1 cellular context compared by ENCODE assay signal in the genomic region with DNA sequence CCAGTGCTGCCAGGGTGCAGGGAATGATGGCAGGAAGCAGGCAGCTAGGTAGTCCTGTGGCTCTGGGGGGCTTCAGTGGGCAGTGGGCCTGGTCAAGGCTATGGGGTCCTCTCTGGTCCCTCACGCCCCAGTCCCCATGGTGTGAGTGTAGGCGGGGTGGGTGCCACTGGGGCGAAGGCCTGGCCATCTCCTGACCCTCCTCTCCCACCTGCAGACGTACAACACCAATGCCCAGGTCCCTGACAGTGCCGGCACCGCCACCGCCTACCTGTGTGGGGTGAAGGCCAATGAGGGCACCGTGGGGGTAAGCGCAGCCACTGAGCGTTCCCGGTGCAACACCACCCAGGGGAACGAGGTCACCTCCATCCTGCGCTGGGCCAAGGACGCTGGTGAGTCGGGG.
TF ChIP-seq lines count a peak whose summit lies in the region.

No MANE protein-coding gene starts in this region.

TF ChIP-seq in IMR-90, 13 proteins besides CTCF, POLR2A, EP300 and RAD21:
- no peak for TF ChIP-seq MAFK (IDR thresholded peaks at IDR 0.05; ENCODE audit: low read depth, low read length)
- no peak for TF ChIP-seq BHLHE40 (IDR thresholded peaks at IDR 0.05; ENCODE audit: low read depth, low read length)
- TF ChIP-seq FOS (IDR thresholded peaks at IDR 0.05; ENCODE audit: low read depth, low read length), result no peak
- no peak for TF ChIP-seq MAZ (IDR thresholded peaks at IDR 0.05; ENCODE audit: borderline replicate concordance, low read depth, low read length)
- no peak for TF ChIP-seq NFE2L2 (IDR thresholded peaks at IDR 0.05; ENCODE audit: low read depth, low read length)
- no peak for TF ChIP-seq SMC3 (IDR thresholded peaks at IDR 0.05; ENCODE audit: low read depth, low read length)
- TF ChIP-seq, protein P1, sequence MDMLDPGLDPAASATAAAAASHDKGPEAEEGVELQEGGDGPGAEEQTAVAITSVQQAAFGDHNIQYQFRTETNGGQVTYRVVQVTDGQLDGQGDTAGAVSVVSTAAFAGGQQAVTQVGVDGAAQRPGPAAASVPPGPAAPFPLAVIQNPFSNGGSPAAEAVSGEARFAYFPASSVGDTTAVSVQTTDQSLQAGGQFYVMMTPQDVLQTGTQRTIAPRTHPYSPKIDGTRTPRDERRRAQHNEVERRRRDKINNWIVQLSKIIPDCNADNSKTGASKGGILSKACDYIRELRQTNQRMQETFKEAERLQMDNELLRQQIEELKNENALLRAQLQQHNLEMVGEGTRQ (IDR thresholded peaks at IDR 0.05; ENCODE audit: low read depth, low read length), result no peak
- TF ChIP-seq, protein P2, sequence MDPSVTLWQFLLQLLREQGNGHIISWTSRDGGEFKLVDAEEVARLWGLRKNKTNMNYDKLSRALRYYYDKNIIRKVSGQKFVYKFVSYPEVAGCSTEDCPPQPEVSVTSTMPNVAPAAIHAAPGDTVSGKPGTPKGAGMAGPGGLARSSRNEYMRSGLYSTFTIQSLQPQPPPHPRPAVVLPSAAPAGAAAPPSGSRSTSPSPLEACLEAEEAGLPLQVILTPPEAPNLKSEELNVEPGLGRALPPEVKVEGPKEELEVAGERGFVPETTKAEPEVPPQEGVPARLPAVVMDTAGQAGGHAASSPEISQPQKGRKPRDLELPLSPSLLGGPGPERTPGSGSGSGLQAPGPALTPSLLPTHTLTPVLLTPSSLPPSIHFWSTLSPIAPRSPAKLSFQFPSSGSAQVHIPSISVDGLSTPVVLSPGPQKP (IDR thresholded peaks at IDR 0.05; ENCODE audit: borderline replicate concordance, low read depth, low read length), result no peak
- no peak for TF ChIP-seq CEBPB (IDR thresholded peaks at IDR 0.05; ENCODE audit: low read depth, low read length)
- no peak for TF ChIP-seq CHD1 (IDR thresholded peaks at IDR 0.05; ENCODE audit: low read depth, low read length)
- no peak for TF ChIP-seq MXI1 (IDR thresholded peaks at IDR 0.05; ENCODE audit: borderline replicate concordance, low read depth, low read length)
- TF ChIP-seq RFX5 (IDR thresholded peaks at IDR 0.05; ENCODE audit: low read depth, low read length), result no peak
- TF ChIP-seq RCOR1 (IDR thresholded peaks at IDR 0.05; ENCODE audit: insufficient replicate concordance, low read length), result no peak
TF ChIP-seq in IMR-90: peak in this region for 0.
